16 cellular contexts compared by ENCODE assay signal in the genomic region with DNA sequence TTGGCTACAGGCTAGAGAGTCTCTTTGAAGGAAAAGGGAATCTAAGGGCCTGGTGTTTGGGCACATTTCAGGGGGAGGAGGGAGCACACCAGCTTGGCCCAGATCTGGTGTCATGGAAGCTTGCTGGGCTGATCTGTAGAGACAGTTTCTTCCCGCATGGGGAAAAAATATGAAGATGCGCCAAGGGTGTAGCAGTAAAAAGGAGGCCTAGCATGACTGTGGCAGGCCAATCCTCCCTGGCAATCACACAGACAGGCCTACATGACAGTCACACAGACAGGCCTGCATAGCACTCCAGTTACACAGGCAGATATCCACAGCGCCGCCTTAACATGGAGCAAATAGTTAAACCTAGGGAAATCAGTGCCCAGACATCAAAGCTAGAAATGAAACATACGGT.
DNase-seq lines count a peak whose midpoint lies in the region; ATAC-seq, FAIRE-seq and TF ChIP-seq lines count a peak whose summit lies in the region.
"Had no signal": no experiment of that assay in that cellular context is flagged by ENCODE, and none has a peak within 500 bp of the region (broad histone marks: within the 10 kb centered on the region; RNA-seq: fewer than 3 reads in every experiment).

No MANE protein-coding gene starts in this region.

- no peak for TF ChIP-seq POLR2A in GM12891 (IDR thresholded peaks at IDR 0.05; ENCODE audit: low read depth, low read length)

- no peaks in the 10 kb centered on the region for H3K79me2 ChIP-seq in GM23248 (ENCODE audit: insufficient read depth)

- no peak for TF ChIP-seq CTCF in thoracic aorta (IDR thresholded peaks at IDR 0.05)

- H3K4me3 ChIP-seq in GM23248 (no peak overlapping the region), thoracic aorta (no peak overlapping the region)
- H3K4me3 ChIP-seq: BLaER1 treated with 17β-estradiol and CSF1 and Interleukin-3, amounts not matched to agents 10 nM and 100 nM; GM12878; HAP-1 had no signal

- no peak for ATAC-seq in thoracic aorta (ENCODE audit: insufficient number of reproducible peaks, low FRiP score, low read depth)
- ATAC-seq: GM12878 had no signal

- no peaks in the 10 kb centered on the region for H4K20me1 ChIP-seq in GM23248 (ENCODE audit: insufficient read depth)
- H4K20me1 ChIP-seq: BLaER1 treated with 17β-estradiol and CSF1 and Interleukin-3, amounts not matched to agents 10 nM and 100 nM had no signal

- DNase-seq in GM23248 (no peak), fibroblast of gingiva (ENCODE audit: low read depth) (peak; percentile 22), retina (peak; percentile 3), thoracic aorta (ENCODE audit: low spot score) (no peak), iPS-NIHi11 (ENCODE audit: low spot score) (no peak), NK-92 (lab: John Stamatoyannopoulos, UW; ENCODE audit: unreplicated experiment) (no peak), GM12891 (ENCODE audit: insufficient read length, low spot score) (no peak)
- no peak for DNase-seq in activated CD4-positive, alpha-beta T cell treated with anti-CD3 and anti-CD28 coated beads for 1 hour
- DNase-seq: 8988T; CD4-positive, CD25-positive, alpha-beta regulatory T cell; DMS53; HFFc6 had no signal

- no peak overlapping the region for H3K27ac ChIP-seq in GM23248
- H3K27ac ChIP-seq in thoracic aorta = peak overlapping the region; percentile 40 to 49
- H3K27ac ChIP-seq: BLaER1 treated with 17β-estradiol and CSF1 and Interleukin-3, amounts not matched to agents 10 nM and 100 nM had no signal

- H3K27me3 ChIP-seq in GM23248 (replicated peaks; ENCODE audit: insufficient read depth) = no peaks in the 10 kb centered on the region
- H3K27me3 ChIP-seq in thoracic aorta (replicated peaks; ENCODE audit: insufficient read depth) = no peaks in the 10 kb centered on the region
- H3K27me3 ChIP-seq: BLaER1 treated with 17β-estradiol and CSF1 and Interleukin-3, amounts not matched to agents 10 nM and 100 nM had no signal

- no peak overlapping the region for H3K4me2 ChIP-seq in GM23248 (ENCODE audit: unreplicated experiment)
- H3K4me2 ChIP-seq: BLaER1 treated with 17β-estradiol and CSF1 and Interleukin-3, amounts not matched to agents 10 nM and 100 nM had no signal

- in situ Hi-C loops in GM23248 (cut with MboI) = no loop called here

- WGBS in GM23248 (ENCODE audit: low coverage in 1 of 2, low lambda C conversion rate in 2 of 2, missing lambda C conversion rate in 2 of 2), 2 experiments = 76 to 79% methylated on average over 5 of the region's 5 CpGs

- H2AFZ ChIP-seq in GM23248 = peak overlapping the region; percentile 30

- no peaks in the 10 kb centered on the region for H3K9me3 ChIP-seq in GM23248 (ENCODE audit: low read depth)
- H3K9me3 ChIP-seq in thoracic aorta = no peaks in the 10 kb centered on the region
- H3K9me3 ChIP-seq: BLaER1 treated with 17β-estradiol and CSF1 and Interleukin-3, amounts not matched to agents 10 nM and 100 nM; HAP-1 had no signal

- H3K36me3 ChIP-seq in GM23248 (ENCODE audit: low read depth) (no peaks in the 10 kb centered on the region), thoracic aorta (no peaks in the 10 kb centered on the region)
- H3K36me3 ChIP-seq: BLaER1 treated with 17β-estradiol and CSF1 and Interleukin-3, amounts not matched to agents 10 nM and 100 nM; HAP-1 had no signal

- H3F3A ChIP-seq in GM23248 (ENCODE audit: insufficient read depth) = no peaks in the 10 kb centered on the region

- H3K4me1 ChIP-seq in GM23248 (ENCODE audit: insufficient read depth) (no peaks in the 10 kb centered on the region), thoracic aorta (ENCODE audit: control insufficient read depth in 1 of 2, low read depth in 2 of 2) (peaks cover 0 to 14% of the 10 kb centered on the region in 2 donors)

- no peak overlapping the region for H3K9ac ChIP-seq in GM23248
- H3K9ac ChIP-seq: BLaER1 treated with 17β-estradiol and CSF1 and Interleukin-3, amounts not matched to agents 10 nM and 100 nM had no signal

- no peaks in the 10 kb centered on the region for H3K9me2 ChIP-seq in GM23248 (ENCODE audit: insufficient read depth)

- FAIRE-seq in GM12891 (lab: Jason Lieb, UNC) = no peak
- FAIRE-seq: GM12878, H1 had no signal

TF ChIP-seq in GM12891, 5 proteins besides CTCF, POLR2A, EP300 and RAD21:
- no peak for TF ChIP-seq PAX5 (IDR thresholded peaks at IDR 0.05; ENCODE audit: insufficient read depth, low read length, severe bottlenecking)
- TF ChIP-seq TAF1 (IDR thresholded peaks at IDR 0.05; ENCODE audit: low read depth, low read length) = no peak
- no peak for TF ChIP-seq POU2F2 (IDR thresholded peaks at IDR 0.05; ENCODE audit: low read depth, low read length)
- no peak for TF ChIP-seq SPI1 (IDR thresholded peaks at IDR 0.05; ENCODE audit: low read depth, low read length)
- TF ChIP-seq POLR2AphosphoS5 (IDR thresholded peaks at IDR 0.05; ENCODE audit: low read depth, low read length) = no peak

Comparison
In these comparisons a context has a peak if more than half of its experiments do, and no peak if none do; other contexts are left out.
1. DNase-seq: peak in fibroblast of gingiva (single experiment) and retina (single experiment); none in GM23248 (single experiment), thoracic aorta (single experiment), iPS-NIHi11 (single experiment), NK-92 (single experiment), activated CD4-positive, alpha-beta T cell treated with anti-CD3 and anti-CD28 coated beads for 1 hour (single experiment) and GM12891 (single experiment).